Comparison of ENCODE assay signal across 8 cellular contexts in the genomic region with DNA sequence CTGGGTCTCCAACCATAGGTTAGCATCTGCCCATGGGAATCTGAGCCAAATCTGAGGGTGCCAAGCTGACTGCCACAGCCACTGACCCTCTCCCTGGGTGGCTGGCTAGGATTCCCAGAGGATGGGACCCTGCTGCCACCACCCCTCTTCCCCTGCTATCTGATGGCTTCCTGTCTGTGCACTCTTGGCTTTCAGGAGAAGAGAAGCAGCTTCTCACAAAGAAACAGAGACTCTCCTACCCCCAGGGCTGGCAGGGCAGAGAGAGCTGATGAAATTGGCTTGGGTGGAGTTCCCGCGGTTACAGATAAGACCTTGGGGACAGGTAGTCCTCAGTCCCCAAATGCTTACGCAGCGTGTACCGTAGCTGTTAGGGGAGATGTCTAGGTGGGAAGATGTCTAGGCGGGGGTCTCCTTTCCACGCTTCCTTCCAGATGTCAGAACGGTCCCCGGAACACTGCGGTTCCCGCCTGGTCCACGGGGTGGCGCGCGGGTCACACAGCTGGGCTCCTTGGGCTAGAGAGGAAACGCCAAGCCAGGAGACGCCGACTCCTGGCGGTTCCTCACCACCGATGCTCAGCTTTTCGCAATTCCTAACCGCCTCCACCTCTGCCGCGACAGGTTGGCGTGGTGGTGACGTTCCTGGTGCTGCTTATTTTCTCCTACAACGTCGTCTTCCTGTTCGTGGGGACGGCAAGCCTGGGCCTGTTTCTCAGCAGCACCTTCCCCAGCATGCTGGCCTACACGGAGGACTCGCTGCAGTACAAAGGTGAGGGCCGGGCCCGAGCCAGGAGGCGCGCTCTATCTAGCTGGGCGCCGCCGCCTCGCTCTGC. TPM values are rescaled to one million over a fixed set of nuclear protein-coding genes. Genes with fewer than 3 reads are reported as not detected.
DNase-seq lines count a peak whose midpoint lies in the region; ATAC-seq, FAIRE-seq and TF ChIP-seq lines count a peak whose summit lies in the region.

No MANE protein-coding gene starts in this region.

- H3K79me2 ChIP-seq in HepG2 (ENCODE audit: insufficient read depth, low read length): no peaks in the 10 kb centered on the region

- TF ChIP-seq EP300 in HepG2 (IDR thresholded peaks at IDR 0.05; ENCODE audit: low read depth in 2 of 2, low read length in 2 of 2) (no peak), HepG2 (CRISPR knock-in tag; IDR thresholded peaks at IDR 0.05; ENCODE audit: borderline replicate concordance) (no peak)

- POLR2A ChIA-PET in activated CD4-positive, alpha-beta T cell treated with anti-CD3 and anti-CD28 coated beads, Interleukin-2, amount 10 ng/mL, durations not matched to agents 7 days and 5 days (lab: Charles Lee): interaction anchor here (1.2 to 1.6 kb wide), 2 partner anchors 40 to 66 kb away, joined by 4 to 18 read pairs; a partner anchor contains a TSS
- POLR2A ChIA-PET in HepG2 (lab: Yijun Ruan, JAX): interaction anchor here (0.6 to 2.9 kb wide), 8 partner anchors 9 to 157 kb away, joined by 3 to 63 read pairs (median 6); a partner anchor contains a TSS

- TF ChIP-seq POLR2A in HepG2 (IDR thresholded peaks at IDR 0.05; ENCODE audit: insufficient read depth in 1 of 2, low read depth in 2 of 2, low read length in 2 of 2): peak in 1 of 2 experiments; percentile 39; a peak in 1 of 4 replicates

- in situ Hi-C loops in HepG2 (cut with HindIII; ENCODE audit: extremely low pct_ligation_motif_present, low pct_unique_long_range_greater_than_20kb): loop anchor here (5.0 kb wide), 3 partner anchors 41 to 126 kb away; a partner anchor contains a TSS

- H4K20me1 ChIP-seq in HepG2 (ENCODE audit: insufficient read depth, low read length): no peaks in the 10 kb centered on the region

- H3K4me3 ChIP-seq in BE2C (ENCODE audit: low read depth, low read length) (peak overlapping the region; percentile 60), HepG2 (replicated peaks in 1 of 3; ENCODE audit: insufficient read depth in 1 of 3, low read depth in 2 of 3, low read length in 3 of 3) (peak overlapping the region; percentile 59 to 85 (median 68); a peak in 5 of 6 replicates)

- peak overlapping the region; percentile 89 for H3K27ac Mint-ChIP-seq in activated CD4-positive, alpha-beta T cell treated with anti-CD3 and anti-CD28 coated beads, Interleukin-2, amount 10 ng/mL, durations not matched to agents 7 days and 5 days

- H3K27me3 Mint-ChIP-seq in activated CD4-positive, alpha-beta T cell treated with anti-CD3 and anti-CD28 coated beads, Interleukin-2, amount 10 ng/mL, durations not matched to agents 7 days and 5 days: no peaks in the 10 kb centered on the region

- peak overlapping the region; percentile 81 for H3K4me3 Mint-ChIP-seq in activated CD4-positive, alpha-beta T cell treated with anti-CD3 and anti-CD28 coated beads, Interleukin-2, amount 10 ng/mL, durations not matched to agents 7 days and 5 days

- peaks cover 13% of the 10 kb centered on the region for H3K36me3 Mint-ChIP-seq in activated CD4-positive, alpha-beta T cell treated with anti-CD3 and anti-CD28 coated beads, Interleukin-2, amount 10 ng/mL, durations not matched to agents 7 days and 5 days (ENCODE audit: low read depth)

- H3K9me3 ChIP-seq in BE2C (no peaks in the 10 kb centered on the region), HepG2 (ENCODE audit: low read length) (no peaks in the 10 kb centered on the region)

- 0% methylated on average over 20 of the region's 40 CpGs for WGBS in HepG2 (ENCODE audit: low lambda C conversion rate)

- intact Hi-C loops in HepG2 (cut with micrococcal nuclease; ENCODE audit: unreplicated experiment): loop anchor here (1.0 to 2.0 kb wide), 3 partner anchors 41 to 119 kb away; a partner anchor contains a TSS

- H2AFZ ChIP-seq in HepG2 (ENCODE audit: low read length): peak overlapping the region; percentile 87

- TF ChIP-seq CTCF in BE2C (IDR thresholded peaks at IDR 0.05; ENCODE audit: low read depth, low read length) (peak; percentile 98), HepG2 (CRISPR knock-in tag; IDR thresholded peaks at IDR 0.05) (peak; percentile 100)

- peak; percentile 99 for TF ChIP-seq RAD21 in HepG2 (CRISPR knock-in tag; IDR thresholded peaks at IDR 0.05)

- no peaks in the 10 kb centered on the region for H3K9me3 Mint-ChIP-seq in activated CD4-positive, alpha-beta T cell treated with anti-CD3 and anti-CD28 coated beads, Interleukin-2, amount 10 ng/mL, durations not matched to agents 7 days and 5 days

- FAIRE-seq in HepG2 (lab: Jason Lieb, UNC): peak; percentile 23

- peaks cover 47% of the 10 kb centered on the region for H3K4me1 Mint-ChIP-seq in activated CD4-positive, alpha-beta T cell treated with anti-CD3 and anti-CD28 coated beads, Interleukin-2, amount 10 ng/mL, durations not matched to agents 7 days and 5 days

- no TSS peak for BruUV-seq in HepG2 (replicated peaks; lab: Mats Ljungman, UMichigan)

- peak overlapping the region; percentile 91 for H3K4me2 ChIP-seq in HepG2 (ENCODE audit: low read depth, low read length)

- DNase-seq in BE2C: peak; percentile 87
- peak; percentile 68 for DNase-seq in GM19240 (ENCODE audit: insufficient read length, low spot score)
- peak; percentile 36 for DNase-seq in NCI-H524 treated with DMSO at 0.1 percent for 48 hours (lab: John Stamatoyannopoulos, UW)
- DNase-seq in activated CD4-positive, alpha-beta T cell treated with anti-CD3 and anti-CD28 coated beads, Interleukin-2, amount 10 ng/mL, durations not matched to agents 7 days and 5 days: peak; percentile 89
- DNase-seq in dedifferentiated amniotic fluid mesenchymal stem cell (ENCODE audit: extremely low spot score): peak; percentile 71
- DNase-seq in HepG2 (ENCODE audit: low spot score): peak; percentile 73
- peak; percentile 89 for DNase-seq in stimulated activated CD4-positive, alpha-beta T cell treated with anti-CD3 and anti-CD28 coated beads, Interleukin-4, amount 100 ng/mL, for 1 hour

- H3K27me3 ChIP-seq in BE2C (no peaks in the 10 kb centered on the region), HepG2 (ENCODE audit: control insufficient read depth in 1 of 2, insufficient read depth in 2 of 2, low read length in 2 of 2) (0 out of 5 replicates have a peak, but pooled peaks cover 0 to 7% of the 10 kb centered on the region in 2 experiments)

- CTCF ChIA-PET in activated CD4-positive, alpha-beta T cell treated with anti-CD3 and anti-CD28 coated beads, Interleukin-2, amount 10 ng/mL, durations not matched to agents 7 days and 5 days (lab: Charles Lee): interaction anchor here (0.6 to 9.7 kb wide), 44 partner anchors 9 to 386 kb away, joined by 3 to 185 read pairs (median 4); a partner anchor contains a TSS
- CTCF ChIA-PET in HepG2 (lab: Yijun Ruan, JAX; ENCODE audit: low intra/inter-chr PET ratio, low total read pairs): interaction anchor here (0.9 to 5.1 kb wide), 4 partner anchors 40 to 119 kb away, joined by 4 to 99 read pairs (median 12); a partner anchor contains a TSS

- ATAC-seq in HG03460 (IDR thresholded peaks at IDR 0.05; ENCODE audit: unreplicated experiment): peak; percentile 63
- peak; percentile 86 for ATAC-seq in HepG2

- no peaks in the 10 kb centered on the region; the same call in 1 of the 2 replicates for H3K4me1 ChIP-seq in BE2C
- H3K4me1 ChIP-seq in HepG2 (ENCODE audit: insufficient read depth, low read length): peaks cover 36% of the 10 kb centered on the region

- H3K27ac ChIP-seq in HepG2 (ENCODE audit: extremely low read length, insufficient read depth, low read length): peak overlapping the region; percentile 57

- no peaks in the 10 kb centered on the region for H3K36me3 ChIP-seq in BE2C
- 0 out of 5 replicates have a peak, but pooled peaks cover 0 to 2% of the 10 kb centered on the region in 2 experiments for H3K36me3 ChIP-seq in HepG2 (replicated peaks in 1 of 2; ENCODE audit: control insufficient read depth in 1 of 2, insufficient read depth in 2 of 2, low read length in 2 of 2)

- peak overlapping the region; percentile 76 for H3K9ac ChIP-seq in HepG2 (ENCODE audit: insufficient read depth, low read depth, low read length)

TF ChIP-seq in HepG2, 621 proteins besides CTCF, POLR2A, EP300 and RAD21 (continues in another document):
- peak; percentile 16; the same call in 1 of the 2 replicates for TF ChIP-seq MIXL1 (CRISPR knock-in tag; IDR thresholded peaks at IDR 0.05)
- no peak for TF ChIP-seq ZNF446 (CRISPR knock-in tag; IDR thresholded peaks at IDR 0.05)
- no peak for TF ChIP-seq FOXM1 (CRISPR knock-in tag; IDR thresholded peaks at IDR 0.05)
- TF ChIP-seq ZNF329 (CRISPR knock-in tag; IDR thresholded peaks at IDR 0.05; ENCODE audit: low read depth): no peak
- TF ChIP-seq PHF21A (CRISPR knock-in tag; IDR thresholded peaks at IDR 0.05): no peak

RNA-seq across cellular contexts. Expression of a gene that starts 40.1 kb away (rescaled TPM):
- 9.0 TPM for polyA plus RNA-seq in BE2C (2012; ENCODE audit: insufficient read depth, insufficient read length, low read depth)
- total RNA-seq in activated CD4-positive, alpha-beta T cell treated with anti-CD3 and anti-CD28 coated beads, Interleukin-2, amount 10 ng/mL, durations not matched to agents 7 days and 5 days: 100 to 1,000 TPM in 1 of 2 experiments, 10 to 100 TPM in 1; 99.4 to 103 TPM
- total RNA-seq in HepG2 (2016; rRNA removed; fragmentation: Illumina TruSeq; extraction: Trizol): 13.1 and 15.0 TPM in 2 replicates
- total RNA-seq in HepG2 (2016; cell fraction: cytosol; rRNA removed; fragmentation: Illumina TruSeq; extraction: Trizol; ENCODE audit: low read depth): 17.4 and 18.2 TPM in 2 replicates
- 12.5 and 14.4 TPM in 2 replicates for total RNA-seq in HepG2 (2016; cell fraction: insoluble cytoplasmic fraction; rRNA removed; fragmentation: Illumina TruSeq; extraction: Trizol)
- 27.6 and 35.3 TPM in 2 replicates for total RNA-seq in HepG2 (2016; cell fraction: membrane; rRNA removed; fragmentation: Illumina TruSeq; extraction: Trizol)
- 14.7 and 15.8 TPM in 2 replicates for total RNA-seq in HepG2 (2016; cell fraction: nucleus; rRNA removed; fragmentation: Illumina TruSeq; extraction: Trizol)
- polyA plus RNA-seq in HepG2 (2011; rRNA removed): 6.8 and 8.3 TPM in 2 replicates
- 2.3 and 3.5 TPM in 2 replicates for polyA plus RNA-seq in HepG2 (2011; cell fraction: cytosol; rRNA removed)
- 11.0 and 12.1 TPM in 2 replicates for polyA plus RNA-seq in HepG2 (2011; cell fraction: nucleus; rRNA removed)
- polyA plus RNA-seq in HepG2 (2012): 9.9 and 11.2 TPM in 2 replicates
- polyA plus RNA-seq in HepG2 (2016; cell fraction: cytosol; fragmentation: Illumina TruSeq; extraction: Trizol; ENCODE audit: low read depth): 9.0 and 9.8 TPM in 2 replicates
- polyA plus RNA-seq in HepG2 (2016; cell fraction: insoluble cytoplasmic fraction; fragmentation: Illumina TruSeq; extraction: Trizol; ENCODE audit: low read depth): 12.2 TPM in 2 replicates
- 15.0 TPM in 2 replicates for polyA plus RNA-seq in HepG2 (2016; cell fraction: membrane; fragmentation: Illumina TruSeq; extraction: Trizol; ENCODE audit: low read depth)
- polyA plus RNA-seq in HepG2 (2016; cell fraction: nucleus; fragmentation: Illumina TruSeq; extraction: Trizol; ENCODE audit: insufficient read depth, low read depth): 20.1 and 20.3 TPM in 2 replicates
- 12.0 and 30.8 TPM in 2 replicates for polyA minus RNA-seq in HepG2 (2011; rRNA and poly(A)+ RNA removed; ENCODE audit: low replicate concordance)
- 11.9 and 12.8 TPM in 2 replicates for polyA minus RNA-seq in HepG2 (2011; cell fraction: cytosol; rRNA and poly(A)+ RNA removed)
- polyA minus RNA-seq in HepG2 (2011; cell fraction: nucleus; rRNA and poly(A)+ RNA removed): 21.0 and 22.3 TPM in 2 replicates

Comparison
In these comparisons a context has a peak if more than half of its experiments do, and no peak if none do; other contexts are left out.
1. Peak in every context shown above with its lines: DNase-seq, ATAC-seq, H3K4me3 ChIP-seq and H3K27ac ChIP-seq.
2. DNase-seq: peak in every context shown above with its lines; median percentile 89 in activated CD4-positive, alpha-beta T cell treated with anti-CD3 and anti-CD28 coated beads, Interleukin-2, amount 10 ng/mL, durations not matched to agents 7 days and 5 days; 89 in stimulated activated CD4-positive, alpha-beta T cell treated with anti-CD3 and anti-CD28 coated beads, Interleukin-4, amount 100 ng/mL, for 1 hour; 87 in BE2C; 73 in HepG2; 71 in dedifferentiated amniotic fluid mesenchymal stem cell; 68 in GM19240; 36 in NCI-H524 treated with DMSO at 0.1 percent for 48 hours.